10 cellular contexts compared by ENCODE assay signal in genomic region chr4:77145806-77146425, GRCh38. TPM values are rescaled to one million over a fixed set of nuclear protein-coding genes. Genes with fewer than 3 reads are reported as not detected.
DNase-seq lines count a peak whose midpoint lies in the region; TF ChIP-seq lines count a peak whose summit lies in the region.
"Had no signal": no experiment of that assay in that cellular context is flagged by ENCODE, and none has a peak within 500 bp of the region (broad histone marks: within the 10 kb centered on the region; RNA-seq: fewer than 3 reads in every experiment).

No MANE protein-coding gene starts in this region.

- H3K4me1 Mint-ChIP-seq in activated CD4-positive, alpha-beta memory T cell treated with anti-CD3 and anti-CD28 coated beads, Interleukin-2, amount 10 ng/mL, durations not matched to agents 7 days and 5 days: peaks cover 23% of the 10 kb centered on the region

- H3K9ac ChIP-seq in BLaER1 treated with 17β-estradiol and CSF1 and Interleukin-3, amounts not matched to agents 10 nM and 100 nM: no peak overlapping the region
- no peak overlapping the region for H3K9ac ChIP-seq in mucosa of rectum (ENCODE audit: low read depth in 1 of 2, low read length in 2 of 2)

- H3K27ac ChIP-seq in BLaER1 treated with 17β-estradiol and CSF1 and Interleukin-3, amounts not matched to agents 10 nM and 100 nM: peak overlapping the region in 2 of 11 experiments; percentile 1 to 34; a peak in 2 of 22 replicates
- H3K27ac ChIP-seq in HEK293 (ENCODE audit: extremely low read depth, low read depth, low read length): no peak overlapping the region
- peak overlapping the region; percentile 59 to 65 for H3K27ac ChIP-seq in mucosa of rectum (ENCODE audit: low read depth in 2 of 2, low read length in 2 of 2)
- H3K27ac ChIP-seq: WERI-Rb-1 had no signal

- H3K27me3 Mint-ChIP-seq in activated CD4-positive, alpha-beta memory T cell treated with anti-CD3 and anti-CD28 coated beads, Interleukin-2, amount 10 ng/mL, durations not matched to agents 7 days and 5 days: no peaks in the 10 kb centered on the region

- peaks cover 10 to 23% (median 14%) of the 10 kb centered on the region in 10 experiments; a peak in 18 of 20 replicates for H3K4me1 ChIP-seq in BLaER1 treated with 17β-estradiol and CSF1 and Interleukin-3, amounts not matched to agents 10 nM and 100 nM
- H3K4me1 ChIP-seq in HEK293 (ENCODE audit: control insufficient read depth, insufficient read depth, low read length): no peaks in the 10 kb centered on the region
- peaks cover 13 to 34% of the 10 kb centered on the region in 2 donors for H3K4me1 ChIP-seq in mucosa of rectum (ENCODE audit: control insufficient read depth in 2 of 2, insufficient read depth in 2 of 2, low read length in 2 of 2)

- H3K4me3 ChIP-seq in BLaER1 treated with 17β-estradiol and CSF1 and Interleukin-3, amounts not matched to agents 10 nM and 100 nM: no peak overlapping the region
- H3K4me3 ChIP-seq in HEK293 (ENCODE audit: low read depth, low read length) (no peak overlapping the region), mucosa of rectum (ENCODE audit: low read length in 2 of 2) (peak overlapping the region in 1 of 2 donors; percentile 41)
- H3K4me3 ChIP-seq: heart left ventricle had no signal

- H3K4me3 Mint-ChIP-seq in activated CD4-positive, alpha-beta memory T cell treated with anti-CD3 and anti-CD28 coated beads, Interleukin-2, amount 10 ng/mL, durations not matched to agents 7 days and 5 days: no peak overlapping the region

- H3K36me3 Mint-ChIP-seq in activated CD4-positive, alpha-beta memory T cell treated with anti-CD3 and anti-CD28 coated beads, Interleukin-2, amount 10 ng/mL, durations not matched to agents 7 days and 5 days (ENCODE audit: low read depth): no peaks in the 10 kb centered on the region

- H3K9me3 ChIP-seq in BLaER1 treated with 17β-estradiol and CSF1 and Interleukin-3, amounts not matched to agents 10 nM and 100 nM (replicated peaks in 1 of 11): no peaks in the 10 kb centered on the region
- no peaks in the 10 kb centered on the region for H3K9me3 ChIP-seq in HEK293 (ENCODE audit: control insufficient read depth, insufficient read depth, low read depth, low read length)
- no peaks in the 10 kb centered on the region for H3K9me3 ChIP-seq in mucosa of rectum (ENCODE audit: control insufficient read depth in 2 of 2, low read length in 2 of 2)
- H3K9me3 ChIP-seq: heart left ventricle had no signal

- H3K9me3 Mint-ChIP-seq in activated CD4-positive, alpha-beta memory T cell treated with anti-CD3 and anti-CD28 coated beads, Interleukin-2, amount 10 ng/mL, durations not matched to agents 7 days and 5 days: no peaks in the 10 kb centered on the region

- H3K27me3 ChIP-seq in BLaER1 treated with 17β-estradiol and CSF1 and Interleukin-3, amounts not matched to agents 10 nM and 100 nM: no peaks in the 10 kb centered on the region
- H3K27me3 ChIP-seq in mucosa of rectum (ENCODE audit: control insufficient read depth in 2 of 2, insufficient read depth in 2 of 2, low read length in 2 of 2): no peaks in the 10 kb centered on the region
- H3K27me3 ChIP-seq: heart left ventricle had no signal

- CTCF ChIA-PET in HEK293 (lab: Yijun Ruan, JAX): interaction anchor here (1.5 kb wide), 1 partner anchor 58 kb away, joined by 3 read pairs; no protein-coding TSS in a partner anchor
- CTCF ChIA-PET in activated CD4-positive, alpha-beta memory T cell treated with anti-CD3 and anti-CD28 coated beads, Interleukin-2, amount 10 ng/mL, durations not matched to agents 7 days and 5 days (lab: Charles Lee): interaction anchor here (0.9 to 1.2 kb wide), 3 partner anchors 8 to 58 kb away, joined by 3 to 4 read pairs (median 3); no protein-coding TSS in a partner anchor

- peak overlapping the region; percentile 3 to 63 (median 36); a peak in 20 of 22 replicates for H3K4me2 ChIP-seq in BLaER1 treated with 17β-estradiol and CSF1 and Interleukin-3, amounts not matched to agents 10 nM and 100 nM

- peak overlapping the region; percentile 69 for H3K27ac Mint-ChIP-seq in activated CD4-positive, alpha-beta memory T cell treated with anti-CD3 and anti-CD28 coated beads, Interleukin-2, amount 10 ng/mL, durations not matched to agents 7 days and 5 days

- POLR2A ChIA-PET in HEK293 (lab: Yijun Ruan, JAX): interaction anchor here (1.4 kb wide), 1 partner anchor 12 kb away, joined by 3 read pairs; no protein-coding TSS in a partner anchor
- POLR2A ChIA-PET in activated CD4-positive, alpha-beta memory T cell treated with anti-CD3 and anti-CD28 coated beads, Interleukin-2, amount 10 ng/mL, durations not matched to agents 7 days and 5 days (lab: Charles Lee): interaction anchor here (0.7 to 2.0 kb wide), 7 partner anchors 10 to 69 kb away, joined by 3 to 13 read pairs (median 4); no protein-coding TSS in a partner anchor

- no peaks in the 10 kb centered on the region for H4K20me1 ChIP-seq in BLaER1 treated with 17β-estradiol and CSF1 and Interleukin-3, amounts not matched to agents 10 nM and 100 nM

- H3K36me3 ChIP-seq in BLaER1 treated with 17β-estradiol and CSF1 and Interleukin-3, amounts not matched to agents 10 nM and 100 nM: no peaks in the 10 kb centered on the region
- H3K36me3 ChIP-seq in HEK293 (ENCODE audit: control insufficient read depth in 2 of 2, insufficient read depth in 1 of 2, low read length in 2 of 2): no peaks in the 10 kb centered on the region
- H3K36me3 ChIP-seq in mucosa of rectum (ENCODE audit: control insufficient read depth in 2 of 2, insufficient read depth in 2 of 2, low read length in 2 of 2): no peaks in the 10 kb centered on the region
- H3K36me3 ChIP-seq: heart left ventricle, WERI-Rb-1 had no signal

- DNase-seq in activated CD4-positive, alpha-beta memory T cell treated with anti-CD3 and anti-CD28 coated beads, Interleukin-2, amount 10 ng/mL, durations not matched to agents 7 days and 5 days: no peak
- no peak for DNase-seq in A172 (ENCODE audit: low spot score)
- DNase-seq in stimulated activated CD4-positive, alpha-beta T cell treated with anti-CD3 and anti-CD28 coated beads, Interleukin-12 subunit alpha, Interleukin-12 subunit beta, amount 100 ng/mL, for 4 hours: no peak
- DNase-seq in mesenteric fat pad (ENCODE audit: low spot score): no peak
- DNase-seq in DMS 273 treated with DMSO at 0.1 percent for 48 hours (lab: John Stamatoyannopoulos, UW): no peak
- DNase-seq: heart left ventricle, WERI-Rb-1 had no signal

- TF ChIP-seq CTCF in HEK293 (tag by site-specific recombination; IDR thresholded peaks at IDR 0.05): no peak

TF ChIP-seq in HEK293, 187 proteins besides CTCF, POLR2A, EP300 and RAD21:
- 0 out of 2 replicates have a peak, but pooled peaks have one; percentile 11 for TF ChIP-seq TRIM28 (IDR thresholded peaks at IDR 0.05; ENCODE audit: borderline replicate concordance, low read length)
- TF ChIP-seq ZBTB7A (tag by site-specific recombination; IDR thresholded peaks at IDR 0.05; ENCODE audit: low read depth): no peak
- no peak for TF ChIP-seq ZBTB6 (tag by site-specific recombination; IDR thresholded peaks at IDR 0.05)
- no peak for TF ChIP-seq ZNF624 (tag by site-specific recombination; IDR thresholded peaks at IDR 0.05)
TF ChIP-seq in HEK293: peak in this region for 1.

RNA-seq across cellular contexts. Expression of gene CCNG2, which starts 11.1 kb away (rescaled TPM):
- 10 to 100 TPM; 48.7 to 50.4 TPM for total RNA-seq in activated CD4-positive, alpha-beta memory T cell treated with anti-CD3 and anti-CD28 coated beads, Interleukin-2, amount 10 ng/mL, durations not matched to agents 7 days and 5 days
- total RNA-seq in A172 (2014; rRNA removed; shearing (Covaris generic)): 5.2 and 7.3 TPM in 2 replicates
- 28.6 TPM for total RNA-seq in mesenteric fat pad
